In genomic region chr5:179909224-179909623, GRCh38 we compare ENCODE assay signal across 21 cellular contexts. TPM values are rescaled to one million over a fixed set of nuclear protein-coding genes. Genes with fewer than 3 reads are reported as not detected.
A peak's percentile ranks its signal among the peaks of the same experiment; 100 is the strongest.
DNase-seq lines count a peak whose midpoint lies in the region; ATAC-seq lines count a peak whose summit lies in the region.
"Had no signal": no experiment of that assay in that cellular context is flagged by ENCODE, and none has a peak within 500 bp of the region (broad histone marks: within the 10 kb centered on the region; RNA-seq: fewer than 3 reads in every experiment).

No MANE protein-coding gene starts in this region.

- no peak overlapping the region for H3K4me3 ChIP-seq in aorta (ENCODE audit: low read length in 2 of 2)
- H3K4me3 ChIP-seq: GM12878, SK-N-MC had no signal

- peak overlapping the region; percentile 49 for H3K4me3 Mint-ChIP-seq in activated naive CD4-positive, alpha-beta T cell treated with anti-CD3 and anti-CD28 coated beads, Interleukin-2, amount 50 U/mL, for 24 hours
- H3K4me3 Mint-ChIP-seq in activated T-helper 1 cell treated with anti-CD3 and anti-CD28 coated beads, Interleukin-12 subunit alpha, Interleukin-12 subunit beta, Interleukin-2, Interleukin-4 antibody, amounts not matched to agents 30 ng/mL and 10 ng/mL and 1 ng/mL, durations not matched to agents 14 hours and 24 hours and 36 hours = peak overlapping the region; percentile 81
- H3K4me3 Mint-ChIP-seq in naive thymus-derived CD8-positive, alpha-beta T cell = peak overlapping the region; percentile 28 to 76 (median 48)

- POLR2A ChIA-PET in naive thymus-derived CD8-positive, alpha-beta T cell (lab: Charles Lee) = interaction anchor here (0.6 to 1.3 kb wide), 2 partner anchors 75 to 107 kb away, joined by 3 to 6 read pairs; no protein-coding TSS in a partner anchor

- no peak overlapping the region for H3K27ac Mint-ChIP-seq in activated naive CD4-positive, alpha-beta T cell treated with anti-CD3 and anti-CD28 coated beads, Interleukin-2, amount 50 U/mL, for 24 hours
- H3K27ac Mint-ChIP-seq in activated T-helper 1 cell treated with anti-CD3 and anti-CD28 coated beads, Interleukin-12 subunit alpha, Interleukin-12 subunit beta, Interleukin-2, Interleukin-4 antibody, amounts not matched to agents 30 ng/mL and 10 ng/mL and 1 ng/mL, durations not matched to agents 14 hours and 24 hours and 36 hours = no peak overlapping the region
- H3K27ac Mint-ChIP-seq in naive thymus-derived CD8-positive, alpha-beta T cell = peak overlapping the region in 8 of 10 donors; percentile 17 to 63 (median 54)

- H3K4me1 Mint-ChIP-seq in activated naive CD4-positive, alpha-beta T cell treated with anti-CD3 and anti-CD28 coated beads, Interleukin-2, amount 50 U/mL, for 24 hours = peaks cover 20% of the 10 kb centered on the region
- peaks cover 13% of the 10 kb centered on the region for H3K4me1 Mint-ChIP-seq in activated T-helper 1 cell treated with anti-CD3 and anti-CD28 coated beads, Interleukin-12 subunit alpha, Interleukin-12 subunit beta, Interleukin-2, Interleukin-4 antibody, amounts not matched to agents 30 ng/mL and 10 ng/mL and 1 ng/mL, durations not matched to agents 14 hours and 24 hours and 36 hours (ENCODE audit: low read depth)
- H3K4me1 Mint-ChIP-seq in naive thymus-derived CD8-positive, alpha-beta T cell = peaks cover 3 to 36% (median 26%) of the 10 kb centered on the region in 4 donors

- WGBS in aorta, 2 donors = 92 to 93% methylated on average over 6 of the region's 6 CpGs

- intact Hi-C loops in activated T-helper 1 cell treated with anti-CD3 and anti-CD28 coated beads, Interleukin-12 subunit alpha, Interleukin-12 subunit beta, Interleukin-2, Interleukin-4 antibody, amounts not matched to agents 30 ng/mL and 10 ng/mL and 1 ng/mL, durations not matched to agents 14 hours and 24 hours and 36 hours (cut with micrococcal nuclease) = loop anchor here (2.0 to 5.0 kb wide), 4 partner anchors 106 to 212 kb away; partner anchors contain the start of genes CANX and RNF130
- intact Hi-C loops in aorta (cut with DNase I) = loop anchor here (5.0 kb wide), 3 partner anchors 102 to 163 kb away; partner anchors contain the start of genes MGAT4B (in 1 of the 2) and RNF130 (in 1 of the 2)

- ATAC-seq in naive thymus-derived CD8-positive, alpha-beta T cell = no peak
- ATAC-seq in aorta (ENCODE audit: low FRiP score) = no peak
- no peak for ATAC-seq in GM18868 (IDR thresholded peaks at IDR 0.05; ENCODE audit: unreplicated experiment)
- ATAC-seq: GM12878, HCT116, left colon, psoas muscle had no signal

- H3K36me3 Mint-ChIP-seq in activated naive CD4-positive, alpha-beta T cell treated with anti-CD3 and anti-CD28 coated beads, Interleukin-2, amount 50 U/mL, for 24 hours = peaks cover 7% of the 10 kb centered on the region
- peaks cover 10% of the 10 kb centered on the region for H3K36me3 Mint-ChIP-seq in activated T-helper 1 cell treated with anti-CD3 and anti-CD28 coated beads, Interleukin-12 subunit alpha, Interleukin-12 subunit beta, Interleukin-2, Interleukin-4 antibody, amounts not matched to agents 30 ng/mL and 10 ng/mL and 1 ng/mL, durations not matched to agents 14 hours and 24 hours and 36 hours (ENCODE audit: low read depth)
- H3K36me3 Mint-ChIP-seq in naive thymus-derived CD8-positive, alpha-beta T cell = peaks cover 0 to 13% (median 0%) of the 10 kb centered on the region in 3 donors

- H3K9me3 ChIP-seq in aorta (ENCODE audit: control insufficient read depth, low read length) = no peaks in the 10 kb centered on the region
- H3K9me3 ChIP-seq: psoas muscle had no signal

- no peak overlapping the region for H3K27ac ChIP-seq in aorta (ENCODE audit: low read depth in 1 of 2, low read length in 2 of 2)
- H3K27ac ChIP-seq: psoas muscle, SK-N-MC had no signal

- peaks cover 0 to 2% of the 10 kb centered on the region in 2 donors for H3K36me3 ChIP-seq in aorta (ENCODE audit: control insufficient read depth in 1 of 2, insufficient read depth in 2 of 2, low read length in 1 of 2)

- H3K27me3 ChIP-seq in aorta (ENCODE audit: control insufficient read depth in 1 of 2, insufficient read depth in 2 of 2, low read length in 1 of 2) = no peaks in the 10 kb centered on the region

- H3K9me3 Mint-ChIP-seq in activated naive CD4-positive, alpha-beta T cell treated with anti-CD3 and anti-CD28 coated beads, Interleukin-2, amount 50 U/mL, for 24 hours = no peaks in the 10 kb centered on the region
- H3K9me3 Mint-ChIP-seq in activated T-helper 1 cell treated with anti-CD3 and anti-CD28 coated beads, Interleukin-12 subunit alpha, Interleukin-12 subunit beta, Interleukin-2, Interleukin-4 antibody, amounts not matched to agents 30 ng/mL and 10 ng/mL and 1 ng/mL, durations not matched to agents 14 hours and 24 hours and 36 hours = no peaks in the 10 kb centered on the region
- no peaks in the 10 kb centered on the region for H3K9me3 Mint-ChIP-seq in naive thymus-derived CD8-positive, alpha-beta T cell

- no peaks in the 10 kb centered on the region for H3K27me3 Mint-ChIP-seq in activated naive CD4-positive, alpha-beta T cell treated with anti-CD3 and anti-CD28 coated beads, Interleukin-2, amount 50 U/mL, for 24 hours
- H3K27me3 Mint-ChIP-seq in activated T-helper 1 cell treated with anti-CD3 and anti-CD28 coated beads, Interleukin-12 subunit alpha, Interleukin-12 subunit beta, Interleukin-2, Interleukin-4 antibody, amounts not matched to agents 30 ng/mL and 10 ng/mL and 1 ng/mL, durations not matched to agents 14 hours and 24 hours and 36 hours (ENCODE audit: insufficient read depth) = peaks cover 2% of the 10 kb centered on the region
- H3K27me3 Mint-ChIP-seq in naive thymus-derived CD8-positive, alpha-beta T cell = no peaks in the 10 kb centered on the region

- no peak for DNase-seq in activated naive CD4-positive, alpha-beta T cell treated with Interleukin-2 at 50 U/mL for 16 hours
- DNase-seq in activated T-helper 1 cell treated with anti-CD3 and anti-CD28 coated beads, Interleukin-12 subunit alpha, Interleukin-12 subunit beta, Interleukin-2, Interleukin-4 antibody, amounts not matched to agents 30 ng/mL and 10 ng/mL and 1 ng/mL, durations not matched to agents 14 hours and 24 hours and 36 hours (ENCODE audit: low spot score) = no peak
- DNase-seq in naive thymus-derived CD8-positive, alpha-beta T cell = no peak
- DNase-seq in aorta (peak; percentile 2 to 7), DMS153 (lab: John Stamatoyannopoulos, UW) (no peak)
- DNase-seq: activated CD4-positive, CD25-positive, alpha-beta regulatory T cell; activated gamma-delta T cell treated with Interleukin-2 at 50 U/mL for 16 hours; anterior cingulate cortex; central memory CD4-positive, alpha-beta T cell; COR-L47; DND-41; left colon; NCI-H187; stimulated activated CD4-positive, alpha-beta T cell treated with anti-CD3 and anti-CD28 coated beads, Interleukin-1b, Interleukin-23, amount 100 ng/mL, for 48 hours; T1000 had no signal

- no peaks in the 10 kb centered on the region for H3K4me1 ChIP-seq in aorta (ENCODE audit: control insufficient read depth in 1 of 2, insufficient read depth in 2 of 2, low read length in 2 of 2)

RNA-seq across cellular contexts. Expression of gene TBC1D9B, which starts 1.5 kb away (rescaled TPM):
- 123 and 127 TPM in 2 replicates for total RNA-seq in activated T-helper 1 cell treated with anti-CD3 and anti-CD28 coated beads, Interleukin-12 subunit alpha, Interleukin-12 subunit beta, Interleukin-2, Interleukin-4 antibody, amounts not matched to agents 30 ng/mL and 10 ng/mL and 1 ng/mL, durations not matched to agents 14 hours and 24 hours and 36 hours
- 10 to 100 TPM; 88.1 to 89.2 TPM for total RNA-seq in naive thymus-derived CD8-positive, alpha-beta T cell
- 10 to 100 TPM; 11.0 to 40.6 (median 20.8) TPM for polyA plus RNA-seq in naive thymus-derived CD8-positive, alpha-beta T cell
- total RNA-seq in aorta = 100 to 1,000 TPM in 1 of 2 donors, 10 to 100 TPM in 1; 90.0 to 120 TPM
- 10 to 100 TPM; 32.1 to 60.2 TPM for polyA plus RNA-seq in aorta

RNA-seq across cellular contexts. Expression of gene MRNIP, which starts 50.6 kb away (rescaled TPM):
- total RNA-seq in activated T-helper 1 cell treated with anti-CD3 and anti-CD28 coated beads, Interleukin-12 subunit alpha, Interleukin-12 subunit beta, Interleukin-2, Interleukin-4 antibody, amounts not matched to agents 30 ng/mL and 10 ng/mL and 1 ng/mL, durations not matched to agents 14 hours and 24 hours and 36 hours = 24.6 and 26.3 TPM in 2 replicates
- total RNA-seq in naive thymus-derived CD8-positive, alpha-beta T cell = 100 to 1,000 TPM; 119 to 122 TPM
- polyA plus RNA-seq in naive thymus-derived CD8-positive, alpha-beta T cell = 10 to 100 TPM; 13.6 to 18.5 (median 15.5) TPM
- 10 to 100 TPM; 22.9 to 46.6 TPM for total RNA-seq in aorta
- polyA plus RNA-seq in aorta = 100 to 1,000 TPM in 1 of 2 donors, 10 to 100 TPM in 1; 24.2 to 103 TPM

Comparison
In these comparisons a context has a peak if more than half of its experiments do, and no peak if none do; other contexts are left out.
1. H3K27ac Mint-ChIP-seq: peak in naive thymus-derived CD8-positive, alpha-beta T cell (8 of 10); none in activated naive CD4-positive, alpha-beta T cell treated with anti-CD3 and anti-CD28 coated beads, Interleukin-2, amount 50 U/mL, for 24 hours (single experiment) and activated T-helper 1 cell treated with anti-CD3 and anti-CD28 coated beads, Interleukin-12 subunit alpha, Interleukin-12 subunit beta, Interleukin-2, Interleukin-4 antibody, amounts not matched to agents 30 ng/mL and 10 ng/mL and 1 ng/mL, durations not matched to agents 14 hours and 24 hours and 36 hours (single experiment).
2. DNase-seq: peak in aorta (2 of 2); none in activated naive CD4-positive, alpha-beta T cell treated with Interleukin-2 at 50 U/mL for 16 hours (single experiment), activated T-helper 1 cell treated with anti-CD3 and anti-CD28 coated beads, Interleukin-12 subunit alpha, Interleukin-12 subunit beta, Interleukin-2, Interleukin-4 antibody, amounts not matched to agents 30 ng/mL and 10 ng/mL and 1 ng/mL, durations not matched to agents 14 hours and 24 hours and 36 hours (single experiment), naive thymus-derived CD8-positive, alpha-beta T cell (0 of 10) and DMS153 (single experiment).
3. Peak in every context shown above with its lines, with median percentiles within 50 percentile points of each other: H3K4me3 Mint-ChIP-seq.